In genomic region chr7:44105832-44106231, GRCh38 we compare ENCODE assay signal across 11 cellular contexts. TPM values are rescaled to one million over a fixed set of nuclear protein-coding genes. Genes with fewer than 3 reads are reported as not detected.
DNase-seq lines count a peak whose midpoint lies in the region; ATAC-seq, FAIRE-seq and TF ChIP-seq lines count a peak whose summit lies in the region.
"Had no signal": no experiment of that assay in that cellular context is flagged by ENCODE, and none has a peak within 500 bp of the region (broad histone marks: within the 10 kb centered on the region; RNA-seq: fewer than 3 reads in every experiment).

No MANE protein-coding gene starts in this region.

- intact Hi-C loops in sciatic nerve (cut with DNase I), result no loop called here

- DNase-seq in GM12891 (ENCODE audit: insufficient read length, low spot score), result no peak
- DNase-seq in fibroblast of pulmonary artery (ENCODE audit: low read depth), result no peak
- DNase-seq in NCI-H748 (lab: John Stamatoyannopoulos, UW; ENCODE audit: unreplicated experiment), result no peak
- no peak for DNase-seq in RKO (ENCODE audit: low spot score)
- no peak for DNase-seq in sciatic nerve (ENCODE audit: low spot score)
- no peak for DNase-seq in HK-2 (ENCODE audit: unreplicated experiment)
- DNase-seq: activated gamma-delta T cell treated with Interleukin-2 at 50 U/mL for 16 hours had no signal

- ATAC-seq in SK-N-SH treated with all-trans-retinoic acid at 6 μM for 48 hours (peak; percentile 0; the same call in 2 of the 3 replicates), sciatic nerve (no peak)

- no peak for TF ChIP-seq POLR2A in GM12891 (IDR thresholded peaks at IDR 0.05; ENCODE audit: low read depth, low read length)

- FAIRE-seq in GM12891 (lab: Jason Lieb, UNC), result no peak

- peak overlapping the region in 20 of 21 experiments; percentile 81 to 99 (median 90) for H3K27ac ChIP-seq in skin epidermis

- H3K4me3 ChIP-seq in fibroblast of pulmonary artery (replicated peaks; ENCODE audit: low read depth, low read length), result peak overlapping the region; percentile 68
- peak overlapping the region; percentile 42 to 60 (median 44) for H3K4me3 ChIP-seq in skin epidermis

- TF ChIP-seq CTCF in fibroblast of pulmonary artery (IDR thresholded peaks at IDR 0.05; ENCODE audit: low read length, missing control alignments), result no peak

TF ChIP-seq in GM12891, 5 proteins besides CTCF, POLR2A, EP300 and RAD21:
- no peak for TF ChIP-seq POLR2AphosphoS5 (IDR thresholded peaks at IDR 0.05; ENCODE audit: low read depth, low read length)
- TF ChIP-seq TAF1 (IDR thresholded peaks at IDR 0.05; ENCODE audit: low read depth, low read length), result no peak
- no peak for TF ChIP-seq PAX5 (IDR thresholded peaks at IDR 0.05; ENCODE audit: insufficient read depth, low read length, severe bottlenecking)
- no peak for TF ChIP-seq POU2F2 (IDR thresholded peaks at IDR 0.05; ENCODE audit: low read depth, low read length)
- peak; percentile 70 for TF ChIP-seq SPI1 (IDR thresholded peaks at IDR 0.05; ENCODE audit: low read depth, low read length)

TF ChIP-seq in SK-N-SH treated with all-trans-retinoic acid at 6 μM for 48 hours, 23 proteins besides CTCF, POLR2A, EP300 and RAD21:
- TF ChIP-seq POU6F1 (CRISPR knock-in tag; IDR thresholded peaks at IDR 0.05; ENCODE audit: borderline replicate concordance, low read depth) (no peak), TCF4 (CRISPR knock-in tag; IDR thresholded peaks at IDR 0.05; ENCODE audit: borderline replicate concordance) (no peak), ZNF70 (CRISPR knock-in tag; IDR thresholded peaks at IDR 0.05) (no peak), CSRNP3 (CRISPR knock-in tag; IDR thresholded peaks at IDR 0.05) (no peak), ISL1 (CRISPR knock-in tag; IDR thresholded peaks at IDR 0.05) (no peak), ZNF8 (CRISPR knock-in tag; IDR thresholded peaks at IDR 0.05) (no peak), RARB (CRISPR knock-in tag; IDR thresholded peaks at IDR 0.05) (no peak)

RNA-seq across cellular contexts. Expression of gene AEBP1, which starts 1.7 kb away (rescaled TPM):
- 0.71 TPM for polyA plus RNA-seq in GM12891 (2012; ENCODE audit: low read depth, missing spikeins)
- 236 TPM for total RNA-seq in sciatic nerve

RNA-seq across cellular contexts. Expression of gene POLD2, which starts 17.5 kb away (rescaled TPM):
- 117 TPM for polyA plus RNA-seq in GM12891 (2012; ENCODE audit: low read depth, missing spikeins)
- total RNA-seq in sciatic nerve, result 67.0 TPM

RNA-seq across cellular contexts. Expression of gene POLM, which starts 23.5 kb away (rescaled TPM):
- polyA plus RNA-seq in GM12891 (2012; ENCODE audit: low read depth, missing spikeins), result 13.2 TPM
- 25.6 TPM for total RNA-seq in sciatic nerve

RNA-seq across cellular contexts. Expression of gene MYL7, which starts 35.3 kb away (rescaled TPM):
- not detected for polyA plus RNA-seq in GM12891 (2012; ENCODE audit: low read depth, missing spikeins)
- not detected for total RNA-seq in sciatic nerve
- total RNA-seq: H4, RPMI7951 had no signal

RNA-seq across cellular contexts. Expression of gene PGAM2, which starts 40.5 kb away (rescaled TPM):
- not detected for polyA plus RNA-seq in GM12891 (2012; ENCODE audit: low read depth, missing spikeins)
- total RNA-seq in sciatic nerve, result 0.85 TPM
- total RNA-seq: H4 had no signal
